10 cellular contexts compared by ENCODE assay signal in genomic region chr7:38215115-38215514, GRCh38. TPM values are rescaled to one million over a fixed set of nuclear protein-coding genes. Genes with fewer than 3 reads are reported as not detected.
DNase-seq lines count a peak whose midpoint lies in the region; ATAC-seq, FAIRE-seq and TF ChIP-seq lines count a peak whose summit lies in the region.
"Had no signal": no experiment of that assay in that cellular context is flagged by ENCODE, and none has a peak within 500 bp of the region (broad histone marks: within the 10 kb centered on the region; RNA-seq: fewer than 3 reads in every experiment).

No MANE protein-coding gene starts in this region.

- H3K9me3 Mint-ChIP-seq in progenitor cell of endocrine pancreas (ENCODE audit: low read depth) = no peaks in the 10 kb centered on the region
- H3K9me3 Mint-ChIP-seq: H9 had no signal

- H3K36me3 ChIP-seq in cardiac muscle cell (peaks cover 33% of the 10 kb centered on the region), bronchial epithelial cell (ENCODE audit: control insufficient read depth, insufficient read depth, low read length) (peaks cover 2% of the 10 kb centered on the region), lower lobe of right lung (peaks cover 49% of the 10 kb centered on the region)

- H3K27me3 Mint-ChIP-seq in progenitor cell of endocrine pancreas = no peaks in the 10 kb centered on the region

- H3K4me3 ChIP-seq in cardiac muscle cell (no peak overlapping the region), bronchial epithelial cell (ENCODE audit: low read depth, low read length) (no peak overlapping the region), lower lobe of right lung (no peak overlapping the region)

- no peak overlapping the region for H3K27ac Mint-ChIP-seq in progenitor cell of endocrine pancreas
- H3K27ac Mint-ChIP-seq: activated CD8-positive, alpha-beta T cell treated with anti-CD3 and anti-CD28 coated beads, Interleukin-2, amount 10 ng/mL, durations not matched to agents 7 days and 5 days had no signal

- H3K27me3 ChIP-seq in cardiac muscle cell (no peaks in the 10 kb centered on the region), bronchial epithelial cell (ENCODE audit: control insufficient read depth, insufficient read depth, low read length) (no peaks in the 10 kb centered on the region), lower lobe of right lung (ENCODE audit: low read depth) (no peaks in the 10 kb centered on the region)

- H3K27ac ChIP-seq in cardiac muscle cell = peak overlapping the region; percentile 25
- peak overlapping the region; percentile 33 for H3K27ac ChIP-seq in lower lobe of right lung

- TF ChIP-seq CTCF in cardiac muscle cell (IDR thresholded peaks at IDR 0.05; ENCODE audit: low read depth, low read length) (no peak), bronchial epithelial cell (IDR thresholded peaks at IDR 0.05; ENCODE audit: insufficient read depth, low read length, severe bottlenecking) (no peak), lower lobe of right lung (IDR thresholded peaks at IDR 0.05) (no peak), progenitor cell of endocrine pancreas (IDR thresholded peaks at IDR 0.05; ENCODE audit: unreplicated experiment) (no peak)

- no peak overlapping the region for H3K4me3 Mint-ChIP-seq in progenitor cell of endocrine pancreas (ENCODE audit: low read depth)
- H3K4me3 Mint-ChIP-seq: activated CD8-positive, alpha-beta T cell treated with anti-CD3 and anti-CD28 coated beads, Interleukin-2, amount 10 ng/mL, durations not matched to agents 7 days and 5 days; H9 had no signal

- H3K4me1 Mint-ChIP-seq in progenitor cell of endocrine pancreas (ENCODE audit: low read depth) = peaks cover 7% of the 10 kb centered on the region

- DNase-seq in cardiac muscle cell (ENCODE audit: low read depth in 1 of 2, low spot score in 1 of 2) (peak in 1 of 2 donors; percentile 25), Right ventricle myocardium superior (no peak), bronchial epithelial cell (ENCODE audit: low read depth) (peak; percentile 6), lower lobe of right lung (no peak), progenitor cell of endocrine pancreas (ENCODE audit: low spot score, unreplicated experiment) (no peak), NCI-H2029 treated with DMSO at 0.1 percent for 48 hours (lab: John Stamatoyannopoulos, UW) (no peak)
- DNase-seq in stimulated activated CD4-positive, alpha-beta T cell treated with anti-CD3 and anti-CD28 coated beads, Interleukin-2, amount 100 ng/mL, for 48 hours = no peak

- H3K9me3 ChIP-seq in cardiac muscle cell (ENCODE audit: low read depth) (no peaks in the 10 kb centered on the region), lower lobe of right lung (no peaks in the 10 kb centered on the region)

- no peaks in the 10 kb centered on the region for H3K4me1 ChIP-seq in cardiac muscle cell (ENCODE audit: low read depth)
- peaks cover 27% of the 10 kb centered on the region for H3K4me1 ChIP-seq in lower lobe of right lung

- H3K36me3 Mint-ChIP-seq in progenitor cell of endocrine pancreas (ENCODE audit: insufficient read depth) = peaks cover 15% of the 10 kb centered on the region

- intact Hi-C loops in Right ventricle myocardium superior (cut with DNase I) (no loop called here), lower lobe of right lung (cut with DNase I) (no loop called here)

- no peak for FAIRE-seq in bronchial epithelial cell (lab: Jason Lieb, UNC)

- no peak for ATAC-seq in Right ventricle myocardium superior (ENCODE audit: poor library complexity)
- ATAC-seq in lower lobe of right lung = peak in 1 of 2 donors; percentile 18
- no peak for ATAC-seq in HG03378 (IDR thresholded peaks at IDR 0.05; ENCODE audit: unreplicated experiment)

RNA-seq across cellular contexts. Expression of gene STARD3NL, which starts 37.1 kb away (rescaled TPM):
- total RNA-seq in cardiac muscle cell (55.4 and 72.2 TPM in 2 replicates), Right ventricle myocardium superior (21.8 TPM), bronchial epithelial cell (29.4 and 35.0 TPM in 2 replicates), lower lobe of right lung (49.8 TPM), progenitor cell of endocrine pancreas (57.5 and 61.1 TPM in 2 replicates)
- polyA plus RNA-seq in cardiac muscle cell = 95.3 and 111 TPM in 2 replicates
